ENCODE assay signal across 9 cellular contexts in genomic region chr7:143279186-143280098, GRCh38. TPM values are rescaled to one million over a fixed set of nuclear protein-coding genes. Genes with fewer than 3 reads are reported as not detected.
DNase-seq lines count a peak whose midpoint lies in the region; ATAC-seq, FAIRE-seq and TF ChIP-seq lines count a peak whose summit lies in the region.
"Had no signal": no experiment of that assay in that cellular context is flagged by ENCODE, and none has a peak within 500 bp of the region (broad histone marks: within the 10 kb centered on the region; RNA-seq: fewer than 3 reads in every experiment).

No MANE protein-coding gene starts in this region.

- POLR2A ChIA-PET in activated CD4-positive, alpha-beta T cell treated with anti-CD3 and anti-CD28 coated beads for 36 hours (lab: Charles Lee), result interaction anchor here (0.6 to 1.5 kb wide), 7 partner anchors 8 to 100 kb away, joined by 3 to 9 read pairs (median 3); partner anchors contain the start of genes CASP2 and GSTK1

- H3K36me3 Mint-ChIP-seq in activated CD4-positive, alpha-beta T cell treated with anti-CD3 and anti-CD28 coated beads for 36 hours (ENCODE audit: low read depth), result no peaks in the 10 kb centered on the region
- no peaks in the 10 kb centered on the region for H3K36me3 Mint-ChIP-seq in stimulated activated naive B cell treated with anti-CD40 and anti-IgM and Interleukin-4, amounts not matched to agents 10 μg/mL and 1 μg/mL and 100 μg/mL, for 72 hours

- H3K9me3 Mint-ChIP-seq in activated CD4-positive, alpha-beta T cell treated with anti-CD3 and anti-CD28 coated beads for 36 hours (ENCODE audit: low read depth), result no peaks in the 10 kb centered on the region
- H3K9me3 Mint-ChIP-seq in stimulated activated naive B cell treated with anti-CD40 and anti-IgM and Interleukin-4, amounts not matched to agents 10 μg/mL and 1 μg/mL and 100 μg/mL, for 72 hours, result no peaks in the 10 kb centered on the region

- no peaks in the 10 kb centered on the region for H3K27me3 Mint-ChIP-seq in activated CD4-positive, alpha-beta T cell treated with anti-CD3 and anti-CD28 coated beads for 36 hours
- no peaks in the 10 kb centered on the region for H3K27me3 Mint-ChIP-seq in stimulated activated naive B cell treated with anti-CD40 and anti-IgM and Interleukin-4, amounts not matched to agents 10 μg/mL and 1 μg/mL and 100 μg/mL, for 72 hours

- peak overlapping the region; percentile 49 for H3K4me3 Mint-ChIP-seq in activated CD4-positive, alpha-beta T cell treated with anti-CD3 and anti-CD28 coated beads for 36 hours
- peak overlapping the region; percentile 70 to 81 for H3K4me3 Mint-ChIP-seq in stimulated activated naive B cell treated with anti-CD40 and anti-IgM and Interleukin-4, amounts not matched to agents 10 μg/mL and 1 μg/mL and 100 μg/mL, for 72 hours

- H3K27ac Mint-ChIP-seq in activated CD4-positive, alpha-beta T cell treated with anti-CD3 and anti-CD28 coated beads for 36 hours, result peak overlapping the region; percentile 90
- peak overlapping the region; percentile 88 for H3K27ac Mint-ChIP-seq in stimulated activated naive B cell treated with anti-CD40 and anti-IgM and Interleukin-4, amounts not matched to agents 10 μg/mL and 1 μg/mL and 100 μg/mL, for 72 hours

- peak; percentile 79 for ATAC-seq in activated CD4-positive, alpha-beta T cell treated with anti-CD3 and anti-CD28 coated beads for 36 hours
- ATAC-seq in stimulated activated naive B cell treated with anti-CD40 and anti-IgM and Interleukin-4, amounts not matched to agents 10 μg/mL and 1 μg/mL and 100 μg/mL, for 72 hours (replicated peaks), result peak; percentile 83 to 85

- CTCF ChIA-PET in activated CD4-positive, alpha-beta T cell treated with anti-CD3 and anti-CD28 coated beads for 36 hours (lab: Charles Lee), result interaction anchor here (0.6 to 3.7 kb wide), 18 partner anchors 9 to 137 kb away, joined by 3 to 30 read pairs (median 4); partner anchors contain the start of genes CASP2, GSTK1 and TAS2R40

- no peak for FAIRE-seq in GM12892 (lab: Jason Lieb, UNC)

- peaks cover 38% of the 10 kb centered on the region for H3K4me1 Mint-ChIP-seq in activated CD4-positive, alpha-beta T cell treated with anti-CD3 and anti-CD28 coated beads for 36 hours
- peaks cover 28 to 43% of the 10 kb centered on the region in 2 donors for H3K4me1 Mint-ChIP-seq in stimulated activated naive B cell treated with anti-CD40 and anti-IgM and Interleukin-4, amounts not matched to agents 10 μg/mL and 1 μg/mL and 100 μg/mL, for 72 hours

- DNase-seq in activated CD4-positive, alpha-beta T cell treated with anti-CD3 and anti-CD28 coated beads for 36 hours, result no peak
- DNase-seq in activated CD4-positive, alpha-beta T cell treated with anti-CD3 and anti-CD28 coated beads for 1 hour, result no peak
- peak; percentile 67 for DNase-seq in amniotic epithelial cell (ENCODE audit: low read depth)
- peak; percentile 20 to 89 for DNase-seq in hippocampal formation (lab: John Stamatoyannopoulos, UW)
- DNase-seq in stimulated activated naive B cell treated with anti-CD40 and anti-IgM and Interleukin-4, amounts not matched to agents 10 μg/mL and 1 μg/mL and 100 μg/mL, for 72 hours, result no peak
- DNase-seq in mesenteric fat pad (ENCODE audit: low spot score), result no peak
- no peak for DNase-seq in DMS153 (lab: John Stamatoyannopoulos, UW)
- DNase-seq in GM12892 (ENCODE audit: insufficient read length), result no peak

- intact Hi-C loops in activated CD4-positive, alpha-beta T cell treated with anti-CD3 and anti-CD28 coated beads for 36 hours (cut with DNase I, micrococcal nuclease), result loop anchor here in 1 of 2 experiments (2.0 kb wide), 1 partner anchor 35 kb away; no protein-coding TSS in a partner anchor

- no peak for TF ChIP-seq POLR2A in GM12892 (IDR thresholded peaks at IDR 0.05; ENCODE audit: low read depth, low read length)

RNA-seq across cellular contexts. Expression of gene TMEM139, which starts 5.3 kb away (rescaled TPM):
- 1 to 10 TPM; 1.2 to 2.3 TPM for total RNA-seq in activated CD4-positive, alpha-beta T cell treated with anti-CD3 and anti-CD28 coated beads for 36 hours
- 3.7 TPM for total RNA-seq in mesenteric fat pad
- 0.89 TPM for polyA plus RNA-seq in GM12892 (2012; ENCODE audit: missing spikeins)

RNA-seq across cellular contexts. Expression of gene CASP2, which starts 8.7 kb away (rescaled TPM):
- 100 to 1,000 TPM in 1 of 2 experiments, 10 to 100 TPM in 1; 91.1 to 106 TPM for total RNA-seq in activated CD4-positive, alpha-beta T cell treated with anti-CD3 and anti-CD28 coated beads for 36 hours
- total RNA-seq in mesenteric fat pad, result 19.0 TPM
- 21.0 TPM for polyA plus RNA-seq in GM12892 (2012; ENCODE audit: missing spikeins)

RNA-seq across cellular contexts. Expression of gene GSTK1, which starts 16.2 kb away (rescaled TPM):
- 100 to 1,000 TPM; 176 to 219 TPM for total RNA-seq in activated CD4-positive, alpha-beta T cell treated with anti-CD3 and anti-CD28 coated beads for 36 hours
- total RNA-seq in mesenteric fat pad, result 177 TPM
- polyA plus RNA-seq in GM12892 (2012; ENCODE audit: missing spikeins), result 88.3 TPM

RNA-seq across cellular contexts. Expression of gene CLCN1, which starts 36.5 kb away (rescaled TPM):
- under 1 TPM; 0.07 to 0.09 TPM for total RNA-seq in activated CD4-positive, alpha-beta T cell treated with anti-CD3 and anti-CD28 coated beads for 36 hours
- 0.22 TPM for total RNA-seq in mesenteric fat pad
- polyA plus RNA-seq in GM12892 (2012; ENCODE audit: missing spikeins), result not detected
- total RNA-seq: T-helper 2 cell treated with Interferon-gamma antibody and Interleukin-4, amounts not matched to agents 100 ng/mL and 5 ng/mL, for 36 hours had no signal

RNA-seq across cellular contexts. Expression of gene TAS2R40, which starts 57.6 kb away (rescaled TPM):
- not detected for total RNA-seq in activated CD4-positive, alpha-beta T cell treated with anti-CD3 and anti-CD28 coated beads for 36 hours
- not detected for total RNA-seq in mesenteric fat pad
- polyA plus RNA-seq in GM12892 (2012; ENCODE audit: missing spikeins), result not detected
- total RNA-seq: T-helper 2 cell treated with Interferon-gamma antibody and Interleukin-4, amounts not matched to agents 100 ng/mL and 5 ng/mL, for 36 hours had no signal

Comparison
In these comparisons a context has a peak if more than half of its experiments do, and no peak if none do; other contexts are left out.
1. DNase-seq: peak in amniotic epithelial cell (single experiment) and hippocampal formation (2 of 2); none in activated CD4-positive, alpha-beta T cell treated with anti-CD3 and anti-CD28 coated beads for 36 hours (single experiment), activated CD4-positive, alpha-beta T cell treated with anti-CD3 and anti-CD28 coated beads for 1 hour (single experiment), stimulated activated naive B cell treated with anti-CD40 and anti-IgM and Interleukin-4, amounts not matched to agents 10 μg/mL and 1 μg/mL and 100 μg/mL, for 72 hours (single experiment), mesenteric fat pad (single experiment), DMS153 (single experiment) and GM12892 (single experiment).